11 cellular contexts compared by ENCODE assay signal in genomic region chr5:93995126-93995621, GRCh38.
DNase-seq lines count a peak whose midpoint lies in the region; ATAC-seq and TF ChIP-seq lines count a peak whose summit lies in the region.
"Had no signal": no experiment of that assay in that cellular context is flagged by ENCODE, and none has a peak within 500 bp of the region (broad histone marks: within the 10 kb centered on the region; RNA-seq: fewer than 3 reads in every experiment).

No MANE protein-coding gene starts in this region.

- H3K9me3 Mint-ChIP-seq in CD4-positive, CD25-positive, alpha-beta regulatory T cell: no peaks in the 10 kb centered on the region
- no peaks in the 10 kb centered on the region for H3K9me3 Mint-ChIP-seq in effector memory CD8-positive, alpha-beta T cell
- H3K9me3 Mint-ChIP-seq: GM23338 had no signal

- TF ChIP-seq CTCF in foreskin keratinocyte (conservative IDR thresholded peaks at IDR 0.05): no peak

- H3K27ac Mint-ChIP-seq in CD4-positive, CD25-positive, alpha-beta regulatory T cell: peak overlapping the region in 2 of 3 donors; percentile 39 to 45
- H3K27ac Mint-ChIP-seq in effector memory CD8-positive, alpha-beta T cell: peak overlapping the region in 1 of 2 donors; percentile 92
- H3K27ac Mint-ChIP-seq: GM23338, progenitor cell of endocrine pancreas had no signal

- H3K4me1 ChIP-seq in CD4-positive, CD25-positive, alpha-beta regulatory T cell (ENCODE audit: control insufficient read depth, insufficient read depth, low read length, poor library complexity, severe bottlenecking): peaks cover 8% of the 10 kb centered on the region
- no peaks in the 10 kb centered on the region for H3K4me1 ChIP-seq in foreskin keratinocyte
- H3K4me1 ChIP-seq: colonic mucosa had no signal

- no peaks in the 10 kb centered on the region for H3K27me3 Mint-ChIP-seq in CD4-positive, CD25-positive, alpha-beta regulatory T cell
- H3K27me3 Mint-ChIP-seq in effector memory CD8-positive, alpha-beta T cell: no peaks in the 10 kb centered on the region
- H3K27me3 Mint-ChIP-seq: progenitor cell of endocrine pancreas had no signal

- H3K4me1 Mint-ChIP-seq in CD4-positive, CD25-positive, alpha-beta regulatory T cell: peaks cover 25 to 53% (median 33%) of the 10 kb centered on the region in 4 donors
- H3K4me1 Mint-ChIP-seq in effector memory CD8-positive, alpha-beta T cell (ENCODE audit: low read depth in 2 of 2): peaks cover 18 to 30% of the 10 kb centered on the region in 2 donors
- H3K4me1 Mint-ChIP-seq: GM23338 had no signal

- peak in 2 of 3 donors; percentile 9 to 21 for DNase-seq in CD4-positive, CD25-positive, alpha-beta regulatory T cell
- DNase-seq in effector memory CD8-positive, alpha-beta T cell: peak in 1 of 3 experiments; percentile 4
- DNase-seq in foreskin keratinocyte (no peak), iPS-NIHi11 (ENCODE audit: low spot score) (no peak), germinal center (ENCODE audit: low spot score) (no peak)
- DNase-seq: colonic mucosa had no signal

- H3K4me3 ChIP-seq in CD4-positive, CD25-positive, alpha-beta regulatory T cell (ENCODE audit: low read depth, low read length): peak overlapping the region; percentile 2
- H3K4me3 ChIP-seq: colonic mucosa, GM23338 had no signal

- H3K9me3 ChIP-seq in CD4-positive, CD25-positive, alpha-beta regulatory T cell (ENCODE audit: control insufficient read depth in 2 of 2, low read length in 2 of 2): no peaks in the 10 kb centered on the region
- H3K9me3 ChIP-seq: colonic mucosa had no signal

- no peaks in the 10 kb centered on the region for H3K27me3 ChIP-seq in CD4-positive, CD25-positive, alpha-beta regulatory T cell (ENCODE audit: control insufficient read depth, insufficient read depth, low read length)
- H3K27me3 ChIP-seq in foreskin keratinocyte: no peaks in the 10 kb centered on the region
- H3K27me3 ChIP-seq: colonic mucosa had no signal

- H3K36me3 ChIP-seq in CD4-positive, CD25-positive, alpha-beta regulatory T cell (ENCODE audit: control insufficient read depth, insufficient read depth, low read length): no peaks in the 10 kb centered on the region
- H3K36me3 ChIP-seq: colonic mucosa had no signal

- H3K36me3 Mint-ChIP-seq in CD4-positive, CD25-positive, alpha-beta regulatory T cell: peaks cover 7% of the 10 kb centered on the region
- H3K36me3 Mint-ChIP-seq in effector memory CD8-positive, alpha-beta T cell (ENCODE audit: insufficient read depth): no peaks in the 10 kb centered on the region

- H3K27ac ChIP-seq in CD4-positive, CD25-positive, alpha-beta regulatory T cell (ENCODE audit: insufficient read depth, low read length, poor library complexity, severe bottlenecking): no peak overlapping the region
- no peak overlapping the region for H3K27ac ChIP-seq in foreskin keratinocyte
- H3K27ac ChIP-seq: colonic mucosa had no signal

- ATAC-seq in CD4-positive, CD25-positive, alpha-beta regulatory T cell (ENCODE audit: low read depth in 2 of 2): peak; percentile 81 to 92
- ATAC-seq in GM18870 (IDR thresholded peaks at IDR 0.05; ENCODE audit: unreplicated experiment) (peak; percentile 72), HG03097 (IDR thresholded peaks at IDR 0.05; ENCODE audit: low FRiP score, unreplicated experiment) (peak; percentile 45), foreskin keratinocyte (no peak), HG02840 (IDR thresholded peaks at IDR 0.05; ENCODE audit: low FRiP score, unreplicated experiment) (no peak)
- ATAC-seq in effector memory CD8-positive, alpha-beta T cell (replicated peaks): peak; percentile 99
- ATAC-seq: GM23338 had no signal

- H3K4me3 Mint-ChIP-seq in CD4-positive, CD25-positive, alpha-beta regulatory T cell: peak overlapping the region in 1 of 4 donors; percentile 46
- H3K4me3 Mint-ChIP-seq in effector memory CD8-positive, alpha-beta T cell: no peak overlapping the region
- H3K4me3 Mint-ChIP-seq: GM23338 had no signal

Comparison
In these comparisons a context has a peak if more than half of its experiments do, and no peak if none do; other contexts are left out.
1. ATAC-seq: peak in CD4-positive, CD25-positive, alpha-beta regulatory T cell (2 of 2), GM18870 (single experiment), HG03097 (single experiment) and effector memory CD8-positive, alpha-beta T cell (single experiment); none in foreskin keratinocyte (single experiment) and HG02840 (single experiment).
2. DNase-seq: peak in CD4-positive, CD25-positive, alpha-beta regulatory T cell (2 of 3); none in foreskin keratinocyte (0 of 2), iPS-NIHi11 (single experiment) and germinal center (single experiment).